35 cellular contexts compared by ENCODE assay signal in the genomic region with DNA sequence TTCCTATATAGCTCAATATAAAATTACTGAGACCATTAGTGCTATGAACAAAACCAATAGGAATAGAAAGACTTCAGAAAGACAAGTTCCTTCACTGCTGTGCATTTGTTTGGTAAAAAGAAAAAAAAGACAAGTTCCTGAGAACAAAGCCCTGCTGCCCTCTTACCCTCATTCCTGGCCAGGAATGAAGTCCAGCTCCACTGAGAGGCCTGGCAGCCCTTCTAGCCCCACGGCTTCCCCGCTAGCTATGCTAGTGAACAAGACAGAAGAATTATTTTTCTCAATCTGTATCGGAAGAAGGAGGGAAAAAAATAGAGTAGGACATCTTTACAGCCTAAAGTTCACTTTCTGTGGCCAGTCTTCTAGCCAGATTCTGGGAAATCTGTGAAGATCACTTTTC. TPM values are rescaled to one million over a fixed set of nuclear protein-coding genes. Genes with fewer than 3 reads are reported as not detected.
DNase-seq lines count a peak whose midpoint lies in the region; ATAC-seq, FAIRE-seq and TF ChIP-seq lines count a peak whose summit lies in the region.
"Had no signal": no experiment of that assay in that cellular context is flagged by ENCODE, and none has a peak within 500 bp of the region (broad histone marks: within the 10 kb centered on the region; RNA-seq: fewer than 3 reads in every experiment).

No MANE protein-coding gene starts in this region.

- peaks cover 1% of the 10 kb centered on the region for H3K27me3 Mint-ChIP-seq in HFFc6 (ENCODE audit: insufficient read depth)
- peaks cover 0 to 12% of the 10 kb centered on the region in 2 donors for H3K27me3 Mint-ChIP-seq in effector memory CD8-positive, alpha-beta T cell
- H3K27me3 Mint-ChIP-seq: stimulated activated naive CD8-positive, alpha-beta T cell treated with anti-CD3 and anti-CD28 coated beads, Interleukin-15, Interleukin-2, amounts not matched to agents 100 ng/mL and 50 ng/mL, for 24 hours had no signal

- H2BK5ac ChIP-seq in mesenchymal stem cell (ENCODE audit: low read depth, low read length, poor library complexity, severe bottlenecking), result no peak overlapping the region

- peaks cover 1% of the 10 kb centered on the region for H3K4me1 ChIP-seq in mesenchymal stem cell (ENCODE audit: control insufficient read depth, insufficient read depth, low read depth, low read length)
- H3K4me1 ChIP-seq in suprapubic skin, result peaks cover 2% of the 10 kb centered on the region
- H3K4me1 ChIP-seq: adrenal gland, Peyer's patch, spleen had no signal

- H3K18ac ChIP-seq in mesenchymal stem cell (ENCODE audit: low read depth in 1 of 2, low read length in 2 of 2), result no peak overlapping the region

- H3K36me3 Mint-ChIP-seq in HFFc6 (ENCODE audit: low read depth), result no peaks in the 10 kb centered on the region; the same call in 1 of the 2 replicates
- H3K36me3 Mint-ChIP-seq in effector memory CD8-positive, alpha-beta T cell (ENCODE audit: insufficient read depth), result no peaks in the 10 kb centered on the region
- H3K36me3 Mint-ChIP-seq: activated CD8-positive, alpha-beta memory T cell treated with anti-CD3 and anti-CD28 coated beads, Interleukin-2, amount 10 ng/mL, durations not matched to agents 7 days and 5 days; CD14-positive monocyte; neural progenitor cell had no signal

- H3K79me1 ChIP-seq in mesenchymal stem cell (replicated peaks; ENCODE audit: low read length, poor library complexity, severe bottlenecking), result no peaks in the 10 kb centered on the region

- no peak overlapping the region for H4K91ac ChIP-seq in mesenchymal stem cell (ENCODE audit: low read length)

- WGBS in mesenchymal stem cell, result 98% methylated on average over 3 of the region's 3 CpGs
- WGBS in suprapubic skin, result 65% methylated on average over 3 of the region's 3 CpGs

- FAIRE-seq in frontal cortex (lab: Jason Lieb, UNC), result no peak

- no peak overlapping the region for H2AK5ac ChIP-seq in mesenchymal stem cell (ENCODE audit: low read length, severe bottlenecking)

- peak overlapping the region; percentile 39; the same call in 1 of the 2 replicates for H3K27ac Mint-ChIP-seq in HFFc6
- no peak overlapping the region for H3K27ac Mint-ChIP-seq in effector memory CD8-positive, alpha-beta T cell
- H3K27ac Mint-ChIP-seq: activated CD8-positive, alpha-beta memory T cell treated with anti-CD3 and anti-CD28 coated beads, Interleukin-2, amount 10 ng/mL, durations not matched to agents 7 days and 5 days; CD14-positive monocyte; neural progenitor cell; stimulated activated naive CD8-positive, alpha-beta T cell treated with anti-CD3 and anti-CD28 coated beads, Interleukin-15, Interleukin-2, amounts not matched to agents 100 ng/mL and 50 ng/mL, for 24 hours had no signal

- H4K8ac ChIP-seq in mesenchymal stem cell (ENCODE audit: low read length), result no peak overlapping the region

- no peak overlapping the region for H3K4ac ChIP-seq in mesenchymal stem cell (ENCODE audit: low read depth in 1 of 2, low read length in 2 of 2)

- H3K9me3 Mint-ChIP-seq in HFFc6, result no peaks in the 10 kb centered on the region
- no peaks in the 10 kb centered on the region for H3K9me3 Mint-ChIP-seq in effector memory CD8-positive, alpha-beta T cell
- H3K9me3 Mint-ChIP-seq: stimulated activated naive CD8-positive, alpha-beta T cell treated with anti-CD3 and anti-CD28 coated beads, Interleukin-15, Interleukin-2, amounts not matched to agents 100 ng/mL and 50 ng/mL, for 24 hours had no signal

- TF ChIP-seq CTCF in HFFc6 (IDR thresholded peaks at IDR 0.05) (no peak), suprapubic skin (IDR thresholded peaks at IDR 0.05) (no peak)

- no peak overlapping the region for H2BK120ac ChIP-seq in mesenchymal stem cell (ENCODE audit: low read depth, low read length)

- peak overlapping the region; percentile 94 for H3K9ac ChIP-seq in mesenchymal stem cell (ENCODE audit: low read length)
- H3K9ac ChIP-seq: neural progenitor cell had no signal

- H2AFZ ChIP-seq in mesenchymal stem cell (ENCODE audit: low read depth, low read length), result no peak overlapping the region
- H2AFZ ChIP-seq: hepatocyte, neural progenitor cell had no signal

- H3K27me3 ChIP-seq in mesenchymal stem cell (ENCODE audit: control insufficient read depth in 1 of 2, insufficient read depth in 1 of 2, low read length in 2 of 2) (peaks cover 0 to 6% of the 10 kb centered on the region in 2 experiments), suprapubic skin (no peaks in the 10 kb centered on the region)
- H3K27me3 ChIP-seq: adrenal gland, brain microvascular endothelial cell, hepatocyte, neural progenitor cell, Peyer's patch had no signal

- H3K4me3 ChIP-seq in mesenchymal stem cell (ENCODE audit: insufficient read depth in 1 of 2, low read depth in 1 of 2, low read length in 2 of 2) (peak overlapping the region in 1 of 2 experiments; percentile 86), suprapubic skin (peak overlapping the region; percentile 36)
- H3K4me3 ChIP-seq: adrenal gland, hepatocyte, neural progenitor cell, Peyer's patch, spleen had no signal

- no peak for TF ChIP-seq EP300 in suprapubic skin (IDR thresholded peaks at IDR 0.05)

- H3K4me2 ChIP-seq in mesenchymal stem cell (ENCODE audit: low read length, poor library complexity, severe bottlenecking), result no peak overlapping the region
- H3K4me2 ChIP-seq: hepatocyte, neural progenitor cell had no signal

- no peak for ATAC-seq in effector memory CD8-positive, alpha-beta T cell (replicated peaks)
- ATAC-seq: activated CD4-positive, CD25-positive, alpha-beta regulatory T cell treated with anti-CD3 and anti-CD28 coated beads, Interleukin-2, amount 50 U/mL, for 24 hours; activated CD8-positive, alpha-beta memory T cell treated with anti-CD3 and anti-CD28 coated beads, Interleukin-2, amount 10 ng/mL, durations not matched to agents 7 days and 5 days had no signal

- H3K9me3 ChIP-seq in mesenchymal stem cell (ENCODE audit: control insufficient read depth, low read length), result no peaks in the 10 kb centered on the region
- H3K9me3 ChIP-seq in suprapubic skin, result no peaks in the 10 kb centered on the region
- H3K9me3 ChIP-seq: adrenal gland, Peyer's patch, spleen had no signal

- no peak overlapping the region for H3K4me3 Mint-ChIP-seq in HFFc6
- H3K4me3 Mint-ChIP-seq in effector memory CD8-positive, alpha-beta T cell, result no peak overlapping the region
- H3K4me3 Mint-ChIP-seq: activated CD8-positive, alpha-beta memory T cell treated with anti-CD3 and anti-CD28 coated beads, Interleukin-2, amount 10 ng/mL, durations not matched to agents 7 days and 5 days; CD14-positive monocyte; neural progenitor cell; stimulated activated naive CD8-positive, alpha-beta T cell treated with anti-CD3 and anti-CD28 coated beads, Interleukin-15, Interleukin-2, amounts not matched to agents 100 ng/mL and 50 ng/mL, for 24 hours had no signal

- no peak overlapping the region for H3K27ac ChIP-seq in mesenchymal stem cell (ENCODE audit: low read length, poor library complexity, severe bottlenecking)
- no peak overlapping the region for H3K27ac ChIP-seq in suprapubic skin
- H3K27ac ChIP-seq: adrenal gland, brain microvascular endothelial cell, hepatocyte, neural progenitor cell, Peyer's patch, spleen had no signal

- peaks cover 17% of the 10 kb centered on the region for H3K4me1 Mint-ChIP-seq in HFFc6 (ENCODE audit: low read depth)
- H3K4me1 Mint-ChIP-seq in effector memory CD8-positive, alpha-beta T cell (ENCODE audit: low read depth in 2 of 2), result no peaks in the 10 kb centered on the region
- H3K4me1 Mint-ChIP-seq: activated CD8-positive, alpha-beta memory T cell treated with anti-CD3 and anti-CD28 coated beads, Interleukin-2, amount 10 ng/mL, durations not matched to agents 7 days and 5 days had no signal

- no peak overlapping the region for H3K23ac ChIP-seq in mesenchymal stem cell (ENCODE audit: low read length in 2 of 2)

- H3K14ac ChIP-seq in mesenchymal stem cell (ENCODE audit: low read length in 2 of 2), result no peak overlapping the region

- TF ChIP-seq POLR2A in suprapubic skin (IDR thresholded peaks at IDR 0.05), result no peak

- peaks cover 0 to 6% of the 10 kb centered on the region in 2 experiments for H3K36me3 ChIP-seq in mesenchymal stem cell (ENCODE audit: control insufficient read depth in 1 of 2, insufficient read depth in 2 of 2, low read depth in 1 of 2, low read length in 2 of 2)
- no peaks in the 10 kb centered on the region for H3K36me3 ChIP-seq in suprapubic skin
- H3K36me3 ChIP-seq: adrenal gland, brain microvascular endothelial cell, neural progenitor cell, Peyer's patch, spleen had no signal

- no peak overlapping the region for H2BK12ac ChIP-seq in mesenchymal stem cell (ENCODE audit: low read length in 2 of 2)

- H2BK15ac ChIP-seq in mesenchymal stem cell (ENCODE audit: low read depth, poor library complexity, severe bottlenecking), result no peak overlapping the region

- DNase-seq in HFFc6 (no peak), dermis blood vessel endothelial cell (peak; percentile 17), mesenchymal stem cell (no peak), suprapubic skin (ENCODE audit: low spot score in 2 of 2) (no peak), frontal cortex (ENCODE audit: low spot score in 2 of 2) (no peak)
- DNase-seq in effector memory CD8-positive, alpha-beta T cell, result no peak
- no peak for DNase-seq in activated T-cell treated with anti-CD3 and anti-CD28 coated beads, Interleukin-2, amount 50 U/mL, for 1 hour
- DNase-seq: activated CD4-positive, alpha-beta T cell treated with anti-CD3 and anti-CD28 coated beads, Interleukin-2, amount 50 U/mL, for 4 hours; activated CD8-positive, alpha-beta memory T cell treated with anti-CD3 and anti-CD28 coated beads, Interleukin-2, amount 10 ng/mL, durations not matched to agents 7 days and 5 days; activated naive CD4-positive, alpha-beta T cell treated with Interleukin-2 at 50 U/mL for 16 hours; activated T-cell treated with anti-CD3 and anti-CD28 coated beads, Interleukin-2, amount 50 U/mL, for 48 hours; adrenal gland; brain microvascular endothelial cell; Calu3; DND-41; foreskin fibroblast; left cardiac atrium; mammary epithelial cell; MV-4-11; NCI-H1436; NCI-H345; NCI-H69; Peyer's patch; SIG-M5; spleen; stimulated activated CD4-positive, alpha-beta T cell treated with anti-CD3 and anti-CD28 coated beads, Interleukin-2, amount 100 ng/mL, for 24 hours had no signal

RNA-seq across cellular contexts. Expression of gene MFAP5, which starts 1.6 kb away (rescaled TPM):
- total RNA-seq in HFFc6 (2021; fragmentation: NEBNext Ultra II Directional; extraction: Animal tissue kit (Norgen Biotek cat#: 25700)), result 100 to 1,000 TPM in 4 of 6 experiments, 10 to 100 TPM in 2; 42.1 to 194 (median 167) TPM
- 0.19 and 0.85 TPM in 2 replicates for total RNA-seq in dermis blood vessel endothelial cell
- 0.12 TPM for polyA plus RNA-seq in mesenchymal stem cell (2013, experiment 1 of 2)
- polyA plus RNA-seq in mesenchymal stem cell (2013, experiment 2 of 2), result not detected
- 10 to 100 TPM; 18.1 to 70.5 (median 26.4) TPM for total RNA-seq in suprapubic skin
- 0.41 TPM for total RNA-seq in frontal cortex
- total RNA-seq: activated CD8-positive, alpha-beta memory T cell treated with anti-CD3 and anti-CD28 coated beads, Interleukin-2, amount 10 ng/mL, durations not matched to agents 7 days and 5 days; Calu3; T-helper 2 cell treated with Interferon-gamma antibody and Interleukin-4, amounts not matched to agents 100 ng/mL and 5 ng/mL, for 36 hours had no signal
- polyA plus RNA-seq: CD14-positive monocyte had no signal

RNA-seq across cellular contexts. Expression of gene RIMKLB, which starts 36.8 kb away (rescaled TPM):
- total RNA-seq in HFFc6 (2021; fragmentation: NEBNext Ultra II Directional; extraction: Animal tissue kit (Norgen Biotek cat#: 25700)), result 10 to 100 TPM in 1 of 6 experiments, 1 to 10 TPM in 5; 8.5 to 10.7 (median 9.0) TPM
- total RNA-seq in dermis blood vessel endothelial cell (46.4 and 180 TPM in 2 replicates), suprapubic skin (10 to 100 TPM; 11.8 to 29.6 (median 14.4) TPM), frontal cortex (164 TPM)
- polyA plus RNA-seq in mesenchymal stem cell (2013, experiment 1 of 2), result 18.9 TPM
- polyA plus RNA-seq in mesenchymal stem cell (2013, experiment 2 of 2), result 18.6 TPM

RNA-seq across cellular contexts. Expression of gene AICDA, which starts 48.4 kb away (rescaled TPM):
- total RNA-seq in HFFc6 (2021; fragmentation: NEBNext Ultra II Directional; extraction: Animal tissue kit (Norgen Biotek cat#: 25700)), result not detected
- total RNA-seq in dermis blood vessel endothelial cell, result not detected in 2 replicates
- not detected for polyA plus RNA-seq in mesenchymal stem cell (2013, experiment 1 of 2)
- not detected for polyA plus RNA-seq in mesenchymal stem cell (2013, experiment 2 of 2)
- total RNA-seq in suprapubic skin, result not detected
- total RNA-seq in frontal cortex, result not detected
- total RNA-seq: activated CD8-positive, alpha-beta memory T cell treated with anti-CD3 and anti-CD28 coated beads, Interleukin-2, amount 10 ng/mL, durations not matched to agents 7 days and 5 days; adrenal gland; Calu3; cerebellum; epithelial cell of proximal tubule; LHCN-M2; mammary epithelial cell; T-helper 2 cell treated with Interferon-gamma antibody and Interleukin-4, amounts not matched to agents 100 ng/mL and 5 ng/mL, for 36 hours had no signal
- polyA plus RNA-seq: adrenal gland, hepatocyte, mammary epithelial cell had no signal

Comparison
In these comparisons a context has a peak if more than half of its experiments do, and no peak if none do; other contexts are left out.
1. RNA of gene MFAP5, which starts 1.6 kb away (total RNA-seq): 42.1 to 194 TPM in HFFc6 and 18.1 to 70.5 TPM in suprapubic skin; 0.19 to 0.85 TPM in dermis blood vessel endothelial cell and 0.41 TPM in frontal cortex (single experiment); every median in the first group is over 10 times any median in the second.